Comparison of ENCODE assay signal across 31 cellular contexts in genomic region chr9:4012446-4012845, GRCh38.
"Had no signal": no experiment of that assay in that cellular context is flagged by ENCODE, and none has a peak within 500 bp of the region (broad histone marks: within the 10 kb centered on the region; RNA-seq: fewer than 3 reads in every experiment).

No MANE protein-coding gene starts in this region.

- H3K36me3 ChIP-seq: adrenal gland, breast epithelium, MG63 had no signal

- DNase-seq: activated CD4-positive, alpha-beta memory T cell treated with anti-CD3 and anti-CD28 coated beads for 36 hours; activated CD4-positive, alpha-beta T cell treated with anti-CD3 and anti-CD28 coated beads, Interleukin-2, amount 10 ng/mL, durations not matched to agents 7 days and 5 days; activated CD4-positive, CD25-positive, alpha-beta regulatory T cell; activated CD8-positive, alpha-beta memory T cell treated with anti-CD3 and anti-CD28 coated beads, Interleukin-2, amount 50 U/mL, for 4 hours; activated gamma-delta T cell treated with Interleukin-2 at 50 U/mL for 16 hours; activated naive CD4-positive, alpha-beta T cell treated with anti-CD3 and anti-CD28 coated beads, Interleukin-2, amount 10 ng/mL, durations not matched to agents 7 days and 5 days; activated naive CD8-positive, alpha-beta T cell treated with anti-CD3 and anti-CD28 coated beads for 36 hours; activated T-cell treated with anti-CD3 and anti-CD28 coated beads, Interleukin-2, amount 50 U/mL, for 72 hours; adrenal gland; anterior cingulate cortex; caudate nucleus; MG63; MV-4-11; NCI-H1092 treated with DMSO at 0.1 percent for 48 hours; NCI-H1417 treated with DMSO at 0.1 percent for 48 hours; NCI-H1694; NCI-H2029; NCI-H2107; NCI-H2171 treated with DMSO at 0.1 percent for 48 hours; NCI-H226; NCI-H526; NCI-H774; RPMI8226; T-cell; T-helper 2 cell; T1000 had no signal

- H3K4me1 ChIP-seq: adrenal gland, breast epithelium had no signal

- H3K4me3 ChIP-seq: adrenal gland, breast epithelium, MG63, SK-N-MC had no signal

- H3K9me3 ChIP-seq: adrenal gland, breast epithelium, MG63 had no signal

- H3K27me3 ChIP-seq: adrenal gland, breast epithelium, MG63 had no signal

- H3K27ac ChIP-seq: adrenal gland, breast epithelium, SK-N-MC, VCaP had no signal

- ATAC-seq: activated T-cell treated with anti-CD3 and anti-CD28 coated beads, Interleukin-2, amount 50 U/mL, for 72 hours; Panc1; Right ventricle myocardium inferior; T-cell had no signal
